In genomic region chr16:52052818-52053217, GRCh38 we compare ENCODE assay signal across 37 cellular contexts.
"Had no signal": no experiment of that assay in that cellular context is flagged by ENCODE, and none has a peak within 500 bp of the region (broad histone marks: within the 10 kb centered on the region; RNA-seq: fewer than 3 reads in every experiment).

No MANE protein-coding gene starts in this region.

- H3K36me3 Mint-ChIP-seq: activated CD4-positive, alpha-beta memory T cell treated with anti-CD3 and anti-CD28 coated beads for 36 hours; activated naive CD4-positive, alpha-beta T cell treated with anti-CD3 and anti-CD28 coated beads, Interleukin-2, amount 10 ng/mL, durations not matched to agents 7 days and 5 days; activated naive CD4-positive, alpha-beta T cell treated with anti-CD3 and anti-CD28 coated beads, Interleukin-2, amount 50 U/mL, for 24 hours; activated naive CD8-positive, alpha-beta T cell; activated naive CD8-positive, alpha-beta T cell treated with anti-CD3 and anti-CD28 coated beads, Interleukin-2, amount 10 ng/mL, durations not matched to agents 7 days and 5 days; brain had no signal

- H3K27me3 ChIP-seq: ascending aorta, cardiac muscle cell had no signal

- H3K27ac ChIP-seq: ascending aorta, cardiac muscle cell, VCaP had no signal

- H3K27me3 Mint-ChIP-seq: activated B cell treated with CpG ODN at 0.5 μM for 24 hours; activated CD4-positive, alpha-beta memory T cell treated with anti-CD3 and anti-CD28 coated beads for 36 hours; activated CD4-positive, alpha-beta T cell treated with anti-CD3 and anti-CD28 coated beads, Interleukin-2, amount 10 ng/mL, durations not matched to agents 24 days and 14 days; activated CD8-positive, alpha-beta T cell treated with anti-CD3 and anti-CD28 coated beads for 36 hours; activated naive CD4-positive, alpha-beta T cell treated with anti-CD3 and anti-CD28 coated beads, Interleukin-2, amount 10 ng/mL, durations not matched to agents 7 days and 5 days; activated naive CD4-positive, alpha-beta T cell treated with anti-CD3 and anti-CD28 coated beads, Interleukin-2, amount 50 U/mL, for 24 hours; activated naive CD8-positive, alpha-beta T cell; activated naive CD8-positive, alpha-beta T cell treated with anti-CD3 and anti-CD28 coated beads, Interleukin-2, amount 10 ng/mL, durations not matched to agents 7 days and 5 days; activated naive CD8-positive, alpha-beta T cell treated with anti-CD3 and anti-CD28 coated beads, Interleukin-2, amount 50 U/mL, for 24 hours; central memory CD8-positive, alpha-beta T cell had no signal

- H3K36me3 ChIP-seq: ascending aorta, cardiac muscle cell had no signal

- H3K9me3 Mint-ChIP-seq: activated B cell treated with CpG ODN at 0.5 μM for 24 hours; activated T-cell treated with anti-CD3 and anti-CD28 coated beads, Interleukin-2, amount 50 U/mL, for 4 hours had no signal

- H3K4me1 ChIP-seq: ascending aorta had no signal

- H3K4me3 ChIP-seq: ascending aorta, cardiac muscle cell had no signal

- H3K27ac Mint-ChIP-seq: activated B cell treated with CpG ODN at 0.5 μM for 24 hours; activated CD4-positive, alpha-beta memory T cell treated with anti-CD3 and anti-CD28 coated beads for 36 hours; activated CD4-positive, alpha-beta T cell treated with anti-CD3 and anti-CD28 coated beads, Interleukin-2, amount 10 ng/mL, durations not matched to agents 24 days and 14 days; activated CD8-positive, alpha-beta T cell treated with anti-CD3 and anti-CD28 coated beads for 36 hours; activated naive CD4-positive, alpha-beta T cell treated with anti-CD3 and anti-CD28 coated beads, Interleukin-2, amount 10 ng/mL, durations not matched to agents 7 days and 5 days; activated naive CD4-positive, alpha-beta T cell treated with anti-CD3 and anti-CD28 coated beads, Interleukin-2, amount 50 U/mL, for 24 hours; activated naive CD8-positive, alpha-beta T cell; activated naive CD8-positive, alpha-beta T cell treated with anti-CD3 and anti-CD28 coated beads, Interleukin-2, amount 10 ng/mL, durations not matched to agents 7 days and 5 days; activated naive CD8-positive, alpha-beta T cell treated with anti-CD3 and anti-CD28 coated beads, Interleukin-2, amount 50 U/mL, for 24 hours; activated T-cell treated with anti-CD3 and anti-CD28 coated beads, Interleukin-2, amount 50 U/mL, for 72 hours; activated T-helper 1 cell treated with anti-CD3 and anti-CD28 coated beads, Interleukin-12 subunit alpha, Interleukin-12 subunit beta, Interleukin-2, Interleukin-4 antibody, amounts not matched to agents 30 ng/mL and 10 ng/mL and 1 ng/mL, durations not matched to agents 14 hours and 24 hours and 36 hours; activated T-helper 2 cell treated with anti-CD3 and anti-CD28 coated beads, Interferon-gamma antibody, Interleukin-2, Interleukin-4, amounts not matched to agents 10 μg/mL and 5 μg/mL and 100 μg/mL, durations not matched to agents 14 hours and 24 hours and 36 hours; brain; T-helper 1 cell treated with Interleukin-12 subunit alpha and Interleukin-12 subunit beta and Interleukin-4 antibody, amounts not matched to agents 30 μg/mL and 1 μg/mL, for 36 hours; T-helper 2 cell treated with Interferon-gamma antibody and Interleukin-4, amounts not matched to agents 5 μg/mL and 100 μg/mL, for 36 hours had no signal

- H3K4me3 Mint-ChIP-seq: activated B cell treated with CpG ODN at 0.5 μM for 24 hours; activated CD4-positive, alpha-beta memory T cell treated with anti-CD3 and anti-CD28 coated beads for 36 hours; activated CD4-positive, alpha-beta T cell treated with anti-CD3 and anti-CD28 coated beads, Interleukin-2, amount 10 ng/mL, durations not matched to agents 24 days and 14 days; activated CD8-positive, alpha-beta T cell treated with anti-CD3 and anti-CD28 coated beads for 36 hours; activated naive CD4-positive, alpha-beta T cell treated with anti-CD3 and anti-CD28 coated beads, Interleukin-2, amount 10 ng/mL, durations not matched to agents 7 days and 5 days; activated naive CD4-positive, alpha-beta T cell treated with anti-CD3 and anti-CD28 coated beads, Interleukin-2, amount 50 U/mL, for 24 hours; activated naive CD8-positive, alpha-beta T cell; activated naive CD8-positive, alpha-beta T cell treated with anti-CD3 and anti-CD28 coated beads, Interleukin-2, amount 10 ng/mL, durations not matched to agents 7 days and 5 days; activated naive CD8-positive, alpha-beta T cell treated with anti-CD3 and anti-CD28 coated beads, Interleukin-2, amount 50 U/mL, for 24 hours; activated T-cell treated with anti-CD3 and anti-CD28 coated beads, Interleukin-2, amount 50 U/mL, for 4 hours; activated T-cell treated with anti-CD3 and anti-CD28 coated beads, Interleukin-2, amount 50 U/mL, for 72 hours; activated T-helper 1 cell treated with anti-CD3 and anti-CD28 coated beads, Interleukin-12 subunit alpha, Interleukin-12 subunit beta, Interleukin-2, Interleukin-4 antibody, amounts not matched to agents 30 ng/mL and 10 ng/mL and 1 ng/mL, durations not matched to agents 14 hours and 24 hours and 36 hours; brain; central memory CD8-positive, alpha-beta T cell; T-helper 1 cell treated with Interleukin-12 subunit alpha and Interleukin-12 subunit beta and Interleukin-4 antibody, amounts not matched to agents 30 μg/mL and 1 μg/mL, for 36 hours; T-helper 2 cell treated with Interferon-gamma antibody and Interleukin-4, amounts not matched to agents 5 μg/mL and 100 μg/mL, for 36 hours had no signal

- DNase-seq: activated B cell treated with CpG ODN at 0.5 μM for 24 hours; activated CD4-positive, alpha-beta memory T cell treated with anti-CD3 and anti-CD28 coated beads for 36 hours; activated CD4-positive, alpha-beta T cell treated with anti-CD3 and anti-CD28 coated beads for 4 hours; activated CD4-positive, alpha-beta T cell treated with anti-CD3 and anti-CD28 coated beads, Interleukin-2, amount 10 ng/mL, durations not matched to agents 24 days and 14 days; activated CD4-positive, alpha-beta T cell treated with anti-CD3 and anti-CD28 coated beads, Interleukin-2, amount 50 U/mL, for 1 hour; activated CD4-positive, alpha-beta T cell treated with anti-CD3 and anti-CD28 coated beads, Interleukin-2, amount 50 U/mL, for 4 hours; activated CD4-positive, CD25-positive, alpha-beta regulatory T cell treated with anti-CD3 and anti-CD28 coated beads, Interleukin-2, amount 50 U/mL, for 72 hours; activated CD8-positive, alpha-beta memory T cell treated with anti-CD3 and anti-CD28 coated beads, Interleukin-2, amount 50 U/mL, for 4 hours; activated CD8-positive, alpha-beta T cell treated with anti-CD3 and anti-CD28 coated beads for 36 hours; activated effector memory CD4-positive, alpha-beta T cell treated with Interleukin-2 at 50 U/mL for 16 hours; activated gamma-delta T cell; activated naive CD4-positive, alpha-beta T cell treated with anti-CD3 and anti-CD28 coated beads, Interleukin-2, amount 10 ng/mL, durations not matched to agents 7 days and 5 days; activated naive CD4-positive, alpha-beta T cell treated with Interleukin-2 at 50 U/mL for 16 hours; activated naive CD8-positive, alpha-beta T cell treated with anti-CD3 and anti-CD28 coated beads, Interleukin-2, amount 10 ng/mL, durations not matched to agents 7 days and 5 days; activated naive CD8-positive, alpha-beta T cell treated with anti-CD3 and anti-CD28 coated beads, Interleukin-2, amount 50 U/mL, for 24 hours; activated T-cell treated with anti-CD3 and anti-CD28 coated beads for 4 hours; activated T-cell treated with anti-CD3 and anti-CD28 coated beads, Interleukin-2, amount 50 U/mL, for 1 hour; activated T-cell treated with anti-CD3 and anti-CD28 coated beads, Interleukin-2, amount 50 U/mL, for 4 hours; activated T-cell treated with anti-CD3 and anti-CD28 coated beads, Interleukin-2, amount 50 U/mL, for 72 hours; amygdala; anterior cingulate cortex; caudate nucleus; cerebellar nuclear complex; T-helper 1 cell; T-helper 2 cell; T-helper 9 cell had no signal

- ATAC-seq: activated CD8-positive, alpha-beta T cell treated with anti-CD3 and anti-CD28 coated beads for 36 hours; activated naive CD8-positive, alpha-beta T cell treated with anti-CD3 and anti-CD28 coated beads, Interleukin-2, amount 50 U/mL, for 24 hours; activated T-cell treated with anti-CD3 and anti-CD28 coated beads, Interleukin-2, amount 50 U/mL, for 4 hours; activated T-cell treated with anti-CD3 and anti-CD28 coated beads, Interleukin-2, amount 50 U/mL, for 72 hours had no signal

- H3K9me3 ChIP-seq: ascending aorta had no signal

- H3K4me1 Mint-ChIP-seq: activated B cell treated with CpG ODN at 0.5 μM for 24 hours; activated CD4-positive, alpha-beta T cell treated with anti-CD3 and anti-CD28 coated beads, Interleukin-2, amount 10 ng/mL, durations not matched to agents 24 days and 14 days; activated naive CD4-positive, alpha-beta T cell treated with anti-CD3 and anti-CD28 coated beads, Interleukin-2, amount 10 ng/mL, durations not matched to agents 7 days and 5 days; activated naive CD4-positive, alpha-beta T cell treated with anti-CD3 and anti-CD28 coated beads, Interleukin-2, amount 50 U/mL, for 24 hours; activated naive CD8-positive, alpha-beta T cell treated with anti-CD3 and anti-CD28 coated beads, Interleukin-2, amount 10 ng/mL, durations not matched to agents 7 days and 5 days; activated naive CD8-positive, alpha-beta T cell treated with anti-CD3 and anti-CD28 coated beads, Interleukin-2, amount 50 U/mL, for 24 hours; brain; central memory CD8-positive, alpha-beta T cell had no signal
